Comparison of ENCODE assay signal across 8 cellular contexts in genomic region chr15:83559310-83559966, GRCh38.
DNase-seq lines count a peak whose midpoint lies in the region; ATAC-seq, FAIRE-seq and TF ChIP-seq lines count a peak whose summit lies in the region.

No MANE protein-coding gene starts in this region.

- H3K4me2 ChIP-seq in neuronal stem cell (ENCODE audit: insufficient read depth, low read length, poor library complexity, severe bottlenecking) = no peak overlapping the region

- H3K18ac ChIP-seq in neuronal stem cell (ENCODE audit: low read length) = no peak overlapping the region

- peak; percentile 86 for TF ChIP-seq CTCF in foreskin fibroblast (IDR thresholded peaks at IDR 0.05; ENCODE audit: low read depth, low read length)

- no peaks in the 10 kb centered on the region for H3K4me1 ChIP-seq in neuronal stem cell (ENCODE audit: control insufficient read depth in 2 of 2, insufficient read depth in 1 of 2, low read depth in 1 of 2, low read length in 2 of 2)

- no peak overlapping the region for H2AK5ac ChIP-seq in neuronal stem cell (ENCODE audit: low read depth, low read length)

- no peak overlapping the region for H3K23ac ChIP-seq in neuronal stem cell (ENCODE audit: low read depth, low read length, poor library complexity)

- H2BK15ac ChIP-seq in neuronal stem cell (ENCODE audit: low read length) = no peak overlapping the region

- H3K4me3 ChIP-seq in foreskin fibroblast (ENCODE audit: low read depth in 1 of 2, low read length in 2 of 2) = no peak overlapping the region
- H3K4me3 ChIP-seq in neuronal stem cell (ENCODE audit: low read length in 2 of 2) = no peak overlapping the region

- H3K27me3 ChIP-seq in neuronal stem cell (ENCODE audit: control insufficient read depth in 3 of 3, insufficient read depth in 3 of 3, low read depth in 1 of 3, low read length in 3 of 3) = no peaks in the 10 kb centered on the region

- H2BK12ac ChIP-seq in neuronal stem cell (ENCODE audit: low read length) = no peak overlapping the region

- DNase-seq in activated effector memory CD4-positive, alpha-beta T cell treated with anti-CD3 and anti-CD28 coated beads, Interleukin-2, amount 50 U/mL, for 16 hours = peak; percentile 66
- DNase-seq in activated effector memory CD4-positive, alpha-beta T cell treated with Interleukin-2 at 50 U/mL for 16 hours = no peak
- DNase-seq in NCI-H82 (lab: John Stamatoyannopoulos, UW) (peak; percentile 82), foreskin fibroblast (peak; percentile 61 to 84), neuronal stem cell (ENCODE audit: low spot score) (peak; percentile 61), urothelium cell line (ENCODE audit: low spot score) (peak; percentile 80)
- DNase-seq in activated T-cell treated with anti-CD3 and anti-CD28 coated beads, Interleukin-2, amount 50 U/mL, for 48 hours = peak; percentile 50 to 55

- no peak overlapping the region for H2BK120ac ChIP-seq in neuronal stem cell (ENCODE audit: low read depth, low read length)

- no peak overlapping the region for H3K4ac ChIP-seq in neuronal stem cell (ENCODE audit: low read length)

- H3K27ac ChIP-seq in neuronal stem cell (replicated peaks; ENCODE audit: low read length) = no peak overlapping the region

- no peaks in the 10 kb centered on the region for H3K79me1 ChIP-seq in neuronal stem cell (ENCODE audit: low read depth, low read length)

- no peak overlapping the region for H3K9ac ChIP-seq in neuronal stem cell (ENCODE audit: low read depth, low read length, poor library complexity)

- H4K8ac ChIP-seq in neuronal stem cell (ENCODE audit: low read depth, low read length) = no peak overlapping the region

- H2AFZ ChIP-seq in neuronal stem cell (ENCODE audit: low read length) = no peak overlapping the region

- H4K91ac ChIP-seq in neuronal stem cell (ENCODE audit: low read depth, low read length, poor library complexity) = no peak overlapping the region

- no peak overlapping the region for H3K14ac ChIP-seq in neuronal stem cell (ENCODE audit: low read length)

- ATAC-seq in HG03097 (IDR thresholded peaks at IDR 0.05; ENCODE audit: low FRiP score, unreplicated experiment) = peak; percentile 67

- H3K9me3 ChIP-seq in neuronal stem cell (replicated peaks in 1 of 2; ENCODE audit: control insufficient read depth in 2 of 2, insufficient read depth in 1 of 2, low read depth in 1 of 2, low read length in 2 of 2) = no peaks in the 10 kb centered on the region

- no peaks in the 10 kb centered on the region for H3K36me3 ChIP-seq in neuronal stem cell (replicated peaks in 1 of 2; ENCODE audit: control insufficient read depth in 2 of 2, insufficient read depth in 2 of 2, low read length in 2 of 2)

- no peak overlapping the region for H2BK5ac ChIP-seq in neuronal stem cell (ENCODE audit: low read length)

- FAIRE-seq in urothelium cell line (lab: Jason Lieb, UNC) = peak; percentile 85

- WGBS in neuronal stem cell (ENCODE audit: extremely low coverage in 2 of 2, insufficient read length in 2 of 2, insufficient replicate concordance in 1 of 2), 2 donors = no CpG with 5 or more reads among the region's 7 CpGs
